ENCODE assay signal across 8 cellular contexts in genomic region chr15:84750583-84751092, GRCh38. TPM values are rescaled to one million over a fixed set of nuclear protein-coding genes. Genes with fewer than 3 reads are reported as not detected.
DNase-seq lines count a peak whose midpoint lies in the region; ATAC-seq and TF ChIP-seq lines count a peak whose summit lies in the region.

No MANE protein-coding gene starts in this region.

- peaks cover 86% of the 10 kb centered on the region for H3K79me2 ChIP-seq in osteoblast (ENCODE audit: insufficient read depth, low read length)

- H4K20me1 ChIP-seq in osteoblast (ENCODE audit: insufficient read depth, low read length): peaks cover 55% of the 10 kb centered on the region

- H3K27ac Mint-ChIP-seq in activated naive CD4-positive, alpha-beta T cell treated with anti-CD3 and anti-CD28 coated beads, Interleukin-2, amount 50 U/mL, for 24 hours: peak overlapping the region; percentile 10

- H3K27me3 Mint-ChIP-seq in activated naive CD4-positive, alpha-beta T cell treated with anti-CD3 and anti-CD28 coated beads, Interleukin-2, amount 50 U/mL, for 24 hours: no peaks in the 10 kb centered on the region

- H3K36me3 Mint-ChIP-seq in activated naive CD4-positive, alpha-beta T cell treated with anti-CD3 and anti-CD28 coated beads, Interleukin-2, amount 50 U/mL, for 24 hours: peaks cover 6% of the 10 kb centered on the region

- H3K36me3 ChIP-seq in body of pancreas (replicated peaks in 1 of 2; ENCODE audit: insufficient read depth in 1 of 2, low read depth in 2 of 2): no peaks in the 10 kb centered on the region
- no peaks in the 10 kb centered on the region for H3K36me3 ChIP-seq in osteoblast (ENCODE audit: insufficient read depth, low read length)

- H3K27me3 ChIP-seq in body of pancreas: no peaks in the 10 kb centered on the region
- H3K27me3 ChIP-seq in osteoblast (ENCODE audit: insufficient read depth, low read length): no peaks in the 10 kb centered on the region

- TF ChIP-seq CTCF in body of pancreas (IDR thresholded peaks at IDR 0.05): no peak
- TF ChIP-seq CTCF in osteoblast (IDR thresholded peaks at IDR 0.05; ENCODE audit: extremely low read depth, low read depth, low read length): no peak

- TF ChIP-seq POLR2A in body of pancreas (IDR thresholded peaks at IDR 0.05): no peak

- peak overlapping the region in 3 of 4 donors; percentile 29 to 100 (median 97) for H3K27ac ChIP-seq in body of pancreas
- H3K27ac ChIP-seq in osteoblast (ENCODE audit: low read depth, low read length): peak overlapping the region; percentile 15

- H2AFZ ChIP-seq in osteoblast (ENCODE audit: low read length): no peak overlapping the region

- peaks cover 75% of the 10 kb centered on the region for H3K4me1 Mint-ChIP-seq in activated naive CD4-positive, alpha-beta T cell treated with anti-CD3 and anti-CD28 coated beads, Interleukin-2, amount 50 U/mL, for 24 hours

- H3K4me3 ChIP-seq in body of pancreas (no peak overlapping the region), osteoblast (ENCODE audit: insufficient read depth, low read length) (no peak overlapping the region)

- peak overlapping the region; percentile 92 for H3K4me3 Mint-ChIP-seq in activated naive CD4-positive, alpha-beta T cell treated with anti-CD3 and anti-CD28 coated beads, Interleukin-2, amount 50 U/mL, for 24 hours

- no peaks in the 10 kb centered on the region for H3K9me3 Mint-ChIP-seq in activated naive CD4-positive, alpha-beta T cell treated with anti-CD3 and anti-CD28 coated beads, Interleukin-2, amount 50 U/mL, for 24 hours

- H3K9me3 ChIP-seq in body of pancreas: no peaks in the 10 kb centered on the region
- no peaks in the 10 kb centered on the region for H3K9me3 ChIP-seq in osteoblast (ENCODE audit: low read depth, low read length)

- peak overlapping the region; percentile 56 for H3K4me2 ChIP-seq in osteoblast (ENCODE audit: insufficient read depth, low read length)

- no peak for ATAC-seq in body of pancreas
- ATAC-seq in GM21576 (IDR thresholded peaks at IDR 0.05; ENCODE audit: unreplicated experiment): no peak

- H3K4me1 ChIP-seq in body of pancreas: peaks cover 75% of the 10 kb centered on the region
- peaks cover 30% of the 10 kb centered on the region for H3K4me1 ChIP-seq in osteoblast (ENCODE audit: insufficient read depth, low read length)

- in situ Hi-C loops in KBM-7 (cut with MboI; ENCODE audit: low pct_unique_long_range_greater_than_20kb, low sequenced_read_pairs): no loop called here

- no peak for DNase-seq in activated naive CD4-positive, alpha-beta T cell treated with anti-CD3 and anti-CD28 coated beads, Interleukin-2, amount 50 U/mL, for 16 hours
- DNase-seq in KBM-7 (peak; percentile 89), body of pancreas (no peak), osteoblast (ENCODE audit: insufficient read length, low spot score, missing footprints) (no peak), NCI-H510A (lab: John Stamatoyannopoulos, UW) (no peak), amygdala (lab: John Stamatoyannopoulos, UW) (no peak)

- intact Hi-C loops in body of pancreas (cut with DNase I): no loop called here

- WGBS in body of pancreas, 2 donors: 5 to 30% methylated on average over 2 of the region's 2 CpGs

RNA-seq across cellular contexts. Expression of gene ZNF592, which starts 2.2 kb away (rescaled TPM):
- total RNA-seq in body of pancreas: 10 to 100 TPM; 14.3 to 20.8 TPM
- 11.2 and 12.4 TPM in 2 replicates for total RNA-seq in osteoblast

RNA-seq across cellular contexts. Expression of gene SEC11A, which starts 34.7 kb away (rescaled TPM):
- 10 to 100 TPM; 83.8 to 89.3 TPM for total RNA-seq in body of pancreas
- 200 and 202 TPM in 2 replicates for total RNA-seq in osteoblast
